In genomic region chr4:47415719-47416118, GRCh38 we compare ENCODE assay signal across 23 cellular contexts. TPM values are rescaled to one million over a fixed set of nuclear protein-coding genes. Genes with fewer than 3 reads are reported as not detected.
A peak's percentile ranks its signal among the peaks of the same experiment; 100 is the strongest.
DNase-seq lines count a peak whose midpoint lies in the region; ATAC-seq and TF ChIP-seq lines count a peak whose summit lies in the region.
"Had no signal": no experiment of that assay in that cellular context is flagged by ENCODE, and none has a peak within 500 bp of the region (broad histone marks: within the 10 kb centered on the region; RNA-seq: fewer than 3 reads in every experiment).

No MANE protein-coding gene starts in this region.

- H3K4me3 ChIP-seq in MM.1S (ENCODE audit: low read length) (no peak overlapping the region), Karpas-422 (ENCODE audit: low read length) (no peak overlapping the region)
- H3K4me3 ChIP-seq: ascending aorta, GM23248, prostate gland, upper lobe of right lung had no signal

- no peaks in the 10 kb centered on the region for H3K36me3 ChIP-seq in MM.1S (replicated peaks; ENCODE audit: insufficient read depth, low read length)
- no peaks in the 10 kb centered on the region for H3K36me3 ChIP-seq in Karpas-422 (ENCODE audit: insufficient read depth, low read length)
- H3K36me3 ChIP-seq: ascending aorta, prostate gland, upper lobe of right lung had no signal

- peak overlapping the region; percentile 36; the same call in 1 of the 2 replicates for H3K27ac ChIP-seq in MM.1S (ENCODE audit: low read length)
- H3K27ac ChIP-seq in Karpas-422 (ENCODE audit: low read length), result no peak overlapping the region
- H3K27ac ChIP-seq: ascending aorta, GM23248, prostate gland, upper lobe of right lung, VCaP had no signal

- H3K9ac ChIP-seq in MM.1S (ENCODE audit: low read length) (no peak overlapping the region), Karpas-422 (ENCODE audit: low read length) (no peak overlapping the region)
- H3K9ac ChIP-seq: GM23248, SK-N-SH had no signal

- POLR2A ChIA-PET in MCF 10A (lab: Yijun Ruan, JAX), result interaction anchor here (0.7 kb wide), 1 partner anchor 8 kb away, joined by 4 read pairs; no protein-coding TSS in a partner anchor

- peaks cover 9% of the 10 kb centered on the region for H3F3A ChIP-seq in MM.1S (ENCODE audit: insufficient read depth, low read length)

- H3K27me3 Mint-ChIP-seq in MCF 10A (ENCODE audit: insufficient read depth, unreplicated experiment), result peaks cover 23% of the 10 kb centered on the region
- H3K27me3 Mint-ChIP-seq: activated naive CD4-positive, alpha-beta T cell treated with anti-CD3 and anti-CD28 coated beads, Interleukin-2, amount 50 U/mL, for 24 hours had no signal

- TF ChIP-seq CTCF in MM.1S (IDR thresholded peaks at IDR 0.05; ENCODE audit: low read length), result no peak
- no peak for TF ChIP-seq CTCF in MCF 10A (IDR thresholded peaks at IDR 0.05; ENCODE audit: unreplicated experiment)

- H3K36me3 Mint-ChIP-seq in MCF 10A (ENCODE audit: insufficient read depth, unreplicated experiment), result no peaks in the 10 kb centered on the region
- H3K36me3 Mint-ChIP-seq: activated naive CD4-positive, alpha-beta T cell treated with anti-CD3 and anti-CD28 coated beads, Interleukin-2, amount 50 U/mL, for 24 hours; CD14-positive monocyte had no signal

- H3K79me2 ChIP-seq in MM.1S (ENCODE audit: low read length) (no peaks in the 10 kb centered on the region), Karpas-422 (ENCODE audit: low read length) (no peaks in the 10 kb centered on the region)

- H3K4me1 ChIP-seq in MM.1S (ENCODE audit: low read length) (peaks cover 15% of the 10 kb centered on the region), Karpas-422 (ENCODE audit: low read length) (peaks cover 13% of the 10 kb centered on the region)
- H3K4me1 ChIP-seq: ascending aorta, prostate gland, upper lobe of right lung had no signal

- DNase-seq in MM.1S (peak; percentile 47), MCF 10A (ENCODE audit: unreplicated experiment) (no peak), Karpas-422 (no peak)
- DNase-seq in stimulated activated naive CD8-positive, alpha-beta T cell treated with anti-CD3 and anti-CD28 coated beads, Interleukin-15, Interleukin-2, amounts not matched to agents 100 U/mL and 50 U/mL, for 24 hours, result no peak
- DNase-seq: activated CD4-positive, alpha-beta T cell treated with anti-CD3 and anti-CD28 coated beads, Interleukin-2, amount 10 ng/mL, durations not matched to agents 24 days and 14 days; caudate nucleus; dermis blood vessel endothelial cell; GM23248; kidney glomerular epithelial cell; mammary epithelial cell; NCI-H1417; NCI-H524; SK-N-SH; substantia nigra; upper lobe of right lung had no signal

- H3K4me3 Mint-ChIP-seq in MCF 10A (ENCODE audit: unreplicated experiment), result no peak overlapping the region
- H3K4me3 Mint-ChIP-seq: activated CD4-positive, alpha-beta T cell treated with anti-CD3 and anti-CD28 coated beads, Interleukin-2, amount 10 ng/mL, durations not matched to agents 24 days and 14 days; activated naive CD4-positive, alpha-beta T cell treated with anti-CD3 and anti-CD28 coated beads, Interleukin-2, amount 50 U/mL, for 24 hours; CD14-positive monocyte had no signal

- H2AFZ ChIP-seq in MM.1S (ENCODE audit: low read length) (no peak overlapping the region), Karpas-422 (ENCODE audit: low read length) (no peak overlapping the region)
- H2AFZ ChIP-seq: GM23248 had no signal

- H3K27me3 ChIP-seq in MM.1S (replicated peaks; ENCODE audit: insufficient read depth, low read length) (no peaks in the 10 kb centered on the region), Karpas-422 (ENCODE audit: low read length) (no peaks in the 10 kb centered on the region)
- H3K27me3 ChIP-seq: ascending aorta, upper lobe of right lung had no signal

- CTCF ChIA-PET in MCF 10A (lab: Yijun Ruan, JAX), result no interaction called here

- H3K9me3 Mint-ChIP-seq in MCF 10A (ENCODE audit: unreplicated experiment), result no peaks in the 10 kb centered on the region
- H3K9me3 Mint-ChIP-seq: activated CD4-positive, alpha-beta T cell treated with anti-CD3 and anti-CD28 coated beads, Interleukin-2, amount 10 ng/mL, durations not matched to agents 24 days and 14 days; activated naive CD4-positive, alpha-beta T cell treated with anti-CD3 and anti-CD28 coated beads, Interleukin-2, amount 50 U/mL, for 24 hours had no signal

- no peaks in the 10 kb centered on the region for H3K4me1 Mint-ChIP-seq in MCF 10A (ENCODE audit: insufficient read depth, unreplicated experiment)
- H3K4me1 Mint-ChIP-seq: activated CD4-positive, alpha-beta T cell treated with anti-CD3 and anti-CD28 coated beads, Interleukin-2, amount 10 ng/mL, durations not matched to agents 24 days and 14 days; activated naive CD4-positive, alpha-beta T cell treated with anti-CD3 and anti-CD28 coated beads, Interleukin-2, amount 50 U/mL, for 24 hours; CD14-positive monocyte had no signal

- H3K9me3 ChIP-seq in MM.1S (replicated peaks; ENCODE audit: insufficient read depth, low read length) (no peaks in the 10 kb centered on the region), Karpas-422 (ENCODE audit: low read length) (no peaks in the 10 kb centered on the region)
- H3K9me3 ChIP-seq: ascending aorta, prostate gland, SK-N-SH, upper lobe of right lung had no signal

- H3K9me2 ChIP-seq in MM.1S (replicated peaks; ENCODE audit: insufficient read depth, low read length), result no peaks in the 10 kb centered on the region
- H3K9me2 ChIP-seq in Karpas-422 (replicated peaks; ENCODE audit: insufficient read depth, low read length), result no peaks in the 10 kb centered on the region
- H3K9me2 ChIP-seq: SK-N-SH had no signal

- intact Hi-C loops in MCF 10A (cut with micrococcal nuclease), result no loop called here

- H4K20me1 ChIP-seq in MM.1S (ENCODE audit: insufficient read depth, low read length) (no peaks in the 10 kb centered on the region), Karpas-422 (ENCODE audit: insufficient read depth, low read depth, low read length) (no peaks in the 10 kb centered on the region)

- H3K27ac Mint-ChIP-seq in MCF 10A (ENCODE audit: low read depth, unreplicated experiment), result no peak overlapping the region
- H3K27ac Mint-ChIP-seq: activated CD4-positive, alpha-beta T cell treated with anti-CD3 and anti-CD28 coated beads, Interleukin-2, amount 10 ng/mL, durations not matched to agents 24 days and 14 days had no signal

- ATAC-seq in GM18868 (IDR thresholded peaks at IDR 0.05; ENCODE audit: unreplicated experiment), result peak; percentile 58
- peak; percentile 60 for ATAC-seq in GM21423 (IDR thresholded peaks at IDR 0.05; ENCODE audit: unreplicated experiment)
- ATAC-seq in HG02885 (IDR thresholded peaks at IDR 0.05; ENCODE audit: poor library complexity, unreplicated experiment), result peak; percentile 70
- no peak for ATAC-seq in stimulated activated naive CD8-positive, alpha-beta T cell treated with anti-CD3 and anti-CD28 coated beads, Interleukin-15, Interleukin-2, amounts not matched to agents 100 U/mL and 50 U/mL, for 24 hours
- ATAC-seq: upper lobe of right lung had no signal

- H3K4me2 ChIP-seq in MM.1S (ENCODE audit: low read depth, low read length), result no peak overlapping the region
- no peak overlapping the region for H3K4me2 ChIP-seq in Karpas-422 (ENCODE audit: low read depth, low read length, poor library complexity, severe bottlenecking)
- H3K4me2 ChIP-seq: SK-N-SH had no signal

- no TSS peak for BruUV-seq in MCF 10A (replicated peaks; lab: Mats Ljungman, UMichigan)

RNA-seq across cellular contexts. Expression of gene COMMD8, which starts 47.8 kb away (rescaled TPM):
- total RNA-seq in MCF 10A (2022), result 21.1 and 21.3 TPM in 2 replicates
- 25.4 and 94.5 TPM in 2 replicates for total RNA-seq in Karpas-422 (2014; rRNA removed; shearing (Covaris generic); ENCODE audit: low replicate concordance)
